In the genomic region with DNA sequence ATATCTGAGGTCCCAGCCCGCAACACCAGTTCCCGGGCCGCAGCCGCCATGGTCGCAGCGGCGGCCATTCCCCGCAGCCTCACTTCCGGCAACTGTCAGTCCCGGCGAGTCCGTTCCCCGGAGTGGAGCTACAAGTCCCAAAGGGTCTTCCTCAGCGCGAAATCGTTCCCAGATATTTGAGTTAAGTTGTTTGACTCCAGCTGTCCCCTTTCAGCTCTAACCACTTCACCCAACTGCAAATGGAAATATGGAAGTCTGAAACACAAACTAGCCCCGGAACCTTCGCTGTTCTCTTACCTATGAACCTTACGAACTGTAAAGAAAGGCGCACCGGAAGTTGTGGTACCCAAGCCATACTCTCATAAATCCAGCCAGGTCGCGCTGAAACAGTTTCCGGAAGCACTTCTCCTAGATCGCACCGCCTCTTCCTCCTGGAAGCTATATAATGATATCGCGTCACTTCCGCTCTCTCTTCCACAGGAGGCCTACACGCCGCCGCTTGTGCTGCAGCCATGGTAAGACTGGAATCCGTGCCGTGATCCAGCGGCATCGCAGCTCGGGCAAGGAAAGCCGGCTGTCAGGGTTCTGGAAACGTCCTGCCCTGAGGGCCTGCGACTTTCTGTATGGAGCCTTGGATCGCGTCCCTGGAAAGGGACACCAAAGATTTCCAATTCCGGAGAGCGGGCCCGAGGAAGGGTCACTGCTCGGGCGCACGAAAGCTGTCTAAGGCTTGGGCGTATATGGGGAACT, we compare ENCODE assay signal across 8 cellular contexts. TPM values are rescaled to one million over a fixed set of nuclear protein-coding genes. Genes with fewer than 3 reads are reported as not detected.
DNase-seq lines count a peak whose midpoint lies in the region; ATAC-seq and TF ChIP-seq lines count a peak whose summit lies in the region.

A gene (plus strand): TSS at position 468 of the 750 bp plus-strand sequence. CDS start 45 bp downstream, at position 513.
A gene with protein sequence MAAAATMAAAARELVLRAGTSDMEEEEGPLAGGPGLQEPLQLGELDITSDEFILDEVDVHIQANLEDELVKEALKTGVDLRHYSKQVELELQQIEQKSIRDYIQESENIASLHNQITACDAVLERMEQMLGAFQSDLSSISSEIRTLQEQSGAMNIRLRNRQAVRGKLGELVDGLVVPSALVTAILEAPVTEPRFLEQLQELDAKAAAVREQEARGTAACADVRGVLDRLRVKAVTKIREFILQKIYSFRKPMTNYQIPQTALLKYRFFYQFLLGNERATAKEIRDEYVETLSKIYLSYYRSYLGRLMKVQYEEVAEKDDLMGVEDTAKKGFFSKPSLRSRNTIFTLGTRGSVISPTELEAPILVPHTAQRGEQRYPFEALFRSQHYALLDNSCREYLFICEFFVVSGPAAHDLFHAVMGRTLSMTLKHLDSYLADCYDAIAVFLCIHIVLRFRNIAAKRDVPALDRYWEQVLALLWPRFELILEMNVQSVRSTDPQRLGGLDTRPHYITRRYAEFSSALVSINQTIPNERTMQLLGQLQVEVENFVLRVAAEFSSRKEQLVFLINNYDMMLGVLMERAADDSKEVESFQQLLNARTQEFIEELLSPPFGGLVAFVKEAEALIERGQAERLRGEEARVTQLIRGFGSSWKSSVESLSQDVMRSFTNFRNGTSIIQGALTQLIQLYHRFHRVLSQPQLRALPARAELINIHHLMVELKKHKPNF (minus strand): TSS at position 269 of the 750 bp plus-strand sequence. CDS start 201 bp downstream, at position 68.

- H3K4me3 ChIP-seq in AG04450 (ENCODE audit: low read depth, low read length) (peak within 1 kb of the TSS; percentile 94), cardiac fibroblast (replicated peaks in 1 of 2; ENCODE audit: low read depth in 2 of 2, low read length in 2 of 2) (peak within 1 kb of the TSS; percentile 84 to 95), spleen (peak within 1 kb of the TSS; percentile 63 to 94 (median 80))

- H3K27ac ChIP-seq in AG04450 (ENCODE audit: low read depth, low read length), result peak within 1 kb of the TSS; percentile 94
- H3K27ac ChIP-seq in spleen, result peak within 1 kb of the TSS; percentile 91 to 99 (median 96)

- WGBS in spleen, 5 donors, result 0 to 1% (median 0%) methylated on average over 34 to 49 of the region's 49 CpGs

- ATAC-seq in GM18909 (IDR thresholded peaks at IDR 0.05; ENCODE audit: poor library complexity, unreplicated experiment) (peak; percentile 83), HG03175 (IDR thresholded peaks at IDR 0.05; ENCODE audit: unreplicated experiment) (peak; percentile 87), WTC11 (peak; percentile 78)

- H3K27me3 Mint-ChIP-seq in WTC11 (ENCODE audit: low read depth), result no peaks in the 10 kb centered on the region
- peaks cover 8 to 19% (median 18%) of the 10 kb centered on the region in 3 donors for H3K27me3 Mint-ChIP-seq in immature natural killer cell (ENCODE audit: low read depth in 3 of 3)

- H3K36me3 Mint-ChIP-seq in WTC11 (peaks cover 67% of the 10 kb centered on the region), immature natural killer cell (peaks cover 24 to 49% (median 28%) of the 10 kb centered on the region in 3 donors)

- DNase-seq in AG04450 (ENCODE audit: low read depth, low spot score) (peak; percentile 98), NCI-H226 (peak; percentile 94), WTC11 (ENCODE audit: low spot score) (peak; percentile 84), cardiac fibroblast (ENCODE audit: low read depth in 2 of 2) (peak; percentile 100), immature natural killer cell (peak; percentile 91 to 95 (median 95)), spleen (peak; percentile 94)

- H3K27me3 ChIP-seq in AG04450 (ENCODE audit: control insufficient read depth, insufficient read depth, low read length), result no peaks in the 10 kb centered on the region
- no peaks in the 10 kb centered on the region for H3K27me3 ChIP-seq in spleen (replicated peaks in 1 of 7)

- H3K4me1 Mint-ChIP-seq in WTC11 (peaks cover 50% of the 10 kb centered on the region), immature natural killer cell (peaks cover 60 to 72% of the 10 kb centered on the region in 2 donors)

- POLR2A ChIA-PET in AG04450 (lab: Yijun Ruan, JAX), result interaction anchor here (0.6 to 3.8 kb wide), 18 partner anchors 10 to 1768 kb away, joined by 3 to 52 read pairs (median 8); a partner anchor contains a TSS
- POLR2A ChIA-PET in WTC11 (lab: Charles Lee), result interaction anchor here (0.7 to 2.1 kb wide), 11 partner anchors 8 to 300 kb away, joined by 3 to 8 read pairs (median 5); a partner anchor contains a TSS

- TF ChIP-seq CTCF in AG04450 (IDR thresholded peaks at IDR 0.05; ENCODE audit: low read depth, low read length), result no peak
- TF ChIP-seq CTCF in WTC11 (IDR thresholded peaks at IDR 0.05), result no peak
- TF ChIP-seq CTCF in cardiac fibroblast (IDR thresholded peaks at IDR 0.05; ENCODE audit: low read depth, low read length), result no peak
- TF ChIP-seq CTCF in spleen (IDR thresholded peaks at IDR 0.05 in 8 of 11, conservative IDR thresholded peaks at IDR 0.05 in 3 of 11), result peak in 4 of 11 experiments; percentile 4 to 31 (median 18)

- H3K36me3 ChIP-seq in spleen, result peaks cover 6 to 70% (median 56%) of the 10 kb centered on the region in 6 donors

- H3K9me3 ChIP-seq in AG04450 (ENCODE audit: control insufficient read depth, insufficient read depth, low read length) (no peaks in the 10 kb centered on the region), spleen (no peaks in the 10 kb centered on the region)

- H3K9me3 Mint-ChIP-seq in WTC11 (no peaks in the 10 kb centered on the region), immature natural killer cell (no peaks in the 10 kb centered on the region)

- H3K27ac Mint-ChIP-seq in WTC11 (peak within 1 kb of the TSS; percentile 100), immature natural killer cell (peak within 1 kb of the TSS; percentile 96 to 100 (median 99))

- H3K4me3 Mint-ChIP-seq in WTC11, result peak within 1 kb of the TSS; percentile 96
- H3K4me3 Mint-ChIP-seq in immature natural killer cell, result peak within 1 kb of the TSS; percentile 96 to 100 (median 98)

- intact Hi-C loops in spleen (cut with DNase I; ENCODE audit: low total_unique reads), result no loop called here

- peak; percentile 5 to 93 (median 92) for TF ChIP-seq POLR2A in spleen (IDR thresholded peaks at IDR 0.05)

- peaks cover 51 to 79% (median 67%) of the 10 kb centered on the region in 6 donors for H3K4me1 ChIP-seq in spleen

- CTCF ChIA-PET in AG04450 (lab: Charles Lee), result interaction anchor here (1.3 kb wide), 1 partner anchor 11 kb away, joined by 3 read pairs; no protein-coding TSS in a partner anchor
- CTCF ChIA-PET in WTC11 (lab: Charles Lee), result interaction anchor here (0.6 to 2.4 kb wide), 5 partner anchors 23 to 1017 kb away, joined by 3 to 10 read pairs (median 4); a partner anchor contains a TSS

TF ChIP-seq in WTC11, 78 proteins besides CTCF, POLR2A, EP300 and RAD21 (continues in another document):
- peak; percentile 26; the same call in 1 of the 2 replicates for TF ChIP-seq SMAD3 (CRISPR knock-in tag; IDR thresholded peaks at IDR 0.05; ENCODE audit: borderline replicate concordance)
- no peak for TF ChIP-seq OVOL2 (CRISPR knock-in tag; IDR thresholded peaks at IDR 0.05; ENCODE audit: borderline replicate concordance)
- TF ChIP-seq, protein P1, sequence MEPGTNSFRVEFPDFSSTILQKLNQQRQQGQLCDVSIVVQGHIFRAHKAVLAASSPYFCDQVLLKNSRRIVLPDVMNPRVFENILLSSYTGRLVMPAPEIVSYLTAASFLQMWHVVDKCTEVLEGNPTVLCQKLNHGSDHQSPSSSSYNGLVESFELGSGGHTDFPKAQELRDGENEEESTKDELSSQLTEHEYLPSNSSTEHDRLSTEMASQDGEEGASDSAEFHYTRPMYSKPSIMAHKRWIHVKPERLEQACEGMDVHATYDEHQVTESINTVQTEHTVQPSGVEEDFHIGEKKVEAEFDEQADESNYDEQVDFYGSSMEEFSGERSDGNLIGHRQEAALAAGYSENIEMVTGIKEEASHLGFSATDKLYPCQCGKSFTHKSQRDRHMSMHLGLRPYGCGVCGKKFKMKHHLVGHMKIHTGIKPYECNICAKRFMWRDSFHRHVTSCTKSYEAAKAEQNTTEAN (CRISPR knock-in tag; IDR thresholded peaks at IDR 0.05), result 0 out of 2 replicates have a peak, but pooled peaks have one; percentile 42
- TF ChIP-seq NR2C2 (CRISPR knock-in tag; IDR thresholded peaks at IDR 0.05), result peak; percentile 73
- no peak for TF ChIP-seq TP53 (CRISPR knock-in tag; IDR thresholded peaks at IDR 0.05)
- peak; percentile 62; the same call in 1 of the 2 replicates for TF ChIP-seq SMAD4 (CRISPR knock-in tag; IDR thresholded peaks at IDR 0.05)
- TF ChIP-seq JUN (CRISPR knock-in tag; IDR thresholded peaks at IDR 0.05), result 0 out of 2 replicates have a peak, but pooled peaks have one; percentile 33
- TF ChIP-seq GABPB1 (CRISPR knock-in tag; IDR thresholded peaks at IDR 0.05), result peak; percentile 83
- TF ChIP-seq FOXP1 (CRISPR knock-in tag; IDR thresholded peaks at IDR 0.05; ENCODE audit: borderline replicate concordance), result peak; percentile 85
- TF ChIP-seq, protein P2, sequence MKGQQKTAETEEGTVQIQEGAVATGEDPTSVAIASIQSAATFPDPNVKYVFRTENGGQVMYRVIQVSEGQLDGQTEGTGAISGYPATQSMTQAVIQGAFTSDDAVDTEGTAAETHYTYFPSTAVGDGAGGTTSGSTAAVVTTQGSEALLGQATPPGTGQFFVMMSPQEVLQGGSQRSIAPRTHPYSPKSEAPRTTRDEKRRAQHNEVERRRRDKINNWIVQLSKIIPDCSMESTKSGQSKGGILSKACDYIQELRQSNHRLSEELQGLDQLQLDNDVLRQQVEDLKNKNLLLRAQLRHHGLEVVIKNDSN (CRISPR knock-in tag; IDR thresholded peaks at IDR 0.05), result peak; percentile 49; the same call in 1 of the 2 replicates
- TF ChIP-seq CREM (CRISPR knock-in tag; IDR thresholded peaks at IDR 0.05), result peak; percentile 94
- TF ChIP-seq, protein P3, sequence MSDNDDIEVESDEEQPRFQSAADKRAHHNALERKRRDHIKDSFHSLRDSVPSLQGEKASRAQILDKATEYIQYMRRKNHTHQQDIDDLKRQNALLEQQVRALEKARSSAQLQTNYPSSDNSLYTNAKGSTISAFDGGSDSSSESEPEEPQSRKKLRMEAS (CRISPR knock-in tag; IDR thresholded peaks at IDR 0.05), result peak; percentile 98

RNA-seq across cellular contexts. Expression of the first gene that starts in this region (rescaled TPM):
- polyA plus RNA-seq in AG04450 (2011; rRNA removed) (5,380 and 5,823 TPM in 2 replicates), immature natural killer cell (1,000 to 10,000 TPM; 2,992 to 6,506 (median 3,113) TPM), spleen (over 10,000 TPM in 2 of 3 donors, 1,000 to 10,000 TPM in 1; 8,573 to 17,605 (median 14,270) TPM)
- 1,310 and 1,466 TPM in 2 replicates for polyA minus RNA-seq in AG04450 (2011; rRNA and poly(A)+ RNA removed)
- total RNA-seq in WTC11 (2021) (2,857 to 3,321 TPM (median 3,240 TPM) in 3 replicates), spleen (1,000 to 10,000 TPM; 1,471 to 2,906 (median 2,449) TPM)

RNA-seq across cellular contexts. Expression of the second gene that starts in this region (rescaled TPM):
- polyA plus RNA-seq in AG04450 (2011; rRNA removed), result 58.0 and 60.4 TPM in 2 replicates
- polyA minus RNA-seq in AG04450 (2011; rRNA and poly(A)+ RNA removed), result 76.2 and 85.5 TPM in 2 replicates
- total RNA-seq in WTC11 (2021), result 43.0 to 46.8 TPM (median 43.1 TPM) in 3 replicates
- polyA plus RNA-seq in immature natural killer cell, result 10 to 100 TPM; 11.6 to 26.8 (median 16.8) TPM
- 10 to 100 TPM; 51.0 to 87.7 (median 59.1) TPM for total RNA-seq in spleen
- 10 to 100 TPM; 31.7 to 51.0 (median 48.5) TPM for polyA plus RNA-seq in spleen

Comparison
In these comparisons a context has a peak if more than half of its experiments do, and no peak if none do; other contexts are left out.
1. Peak in every context shown above with its lines: DNase-seq, ATAC-seq, H3K4me3 ChIP-seq and H3K27ac ChIP-seq.